8 cellular contexts compared by ENCODE assay signal in the genomic region with DNA sequence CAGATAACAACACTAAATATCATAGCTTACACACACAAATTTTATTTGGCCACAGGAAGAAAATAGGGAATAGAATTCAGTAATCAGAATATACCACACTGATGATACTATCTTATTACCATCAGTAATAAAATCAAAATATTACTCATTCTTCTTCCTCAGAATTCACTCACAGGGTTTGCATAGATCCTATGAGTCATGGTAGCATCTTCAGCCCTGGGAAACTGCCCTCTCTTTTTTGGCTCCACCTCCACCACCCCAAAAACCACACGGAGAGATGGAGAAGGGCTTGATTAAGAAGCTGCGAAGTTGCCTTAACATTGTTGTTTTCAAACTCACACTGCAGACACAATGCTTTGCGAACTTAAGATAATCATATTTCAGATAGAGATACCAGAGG.
A peak's percentile ranks its signal among the peaks of the same experiment; 100 is the strongest.
DNase-seq lines count a peak whose midpoint lies in the region; ATAC-seq and TF ChIP-seq lines count a peak whose summit lies in the region.

No MANE protein-coding gene starts in this region.

- TF ChIP-seq CTCF in neural crest cell (conservative IDR thresholded peaks at IDR 0.05) (no peak), endothelial cell (IDR thresholded peaks at IDR 0.05; ENCODE audit: unreplicated experiment) (no peak)

- peak overlapping the region; percentile 92 for H3K27ac Mint-ChIP-seq in activated T-helper 17 cell treated with anti-CD3 and anti-CD28 coated beads, Interleukin-2, amount 50 U/mL, for 72 hours
- peak overlapping the region; percentile 60 for H3K27ac Mint-ChIP-seq in neural crest cell (ENCODE audit: unreplicated experiment)
- H3K27ac Mint-ChIP-seq in endothelial cell (ENCODE audit: unreplicated experiment), result no peak overlapping the region

- ATAC-seq in activated T-helper 17 cell treated with anti-CD3 and anti-CD28 coated beads, Interleukin-2, amount 50 U/mL, for 72 hours (replicated peaks), result peak; percentile 96
- ATAC-seq in HG03139 (IDR thresholded peaks at IDR 0.05; ENCODE audit: unreplicated experiment), result no peak

- no peaks in the 10 kb centered on the region for H3K36me3 Mint-ChIP-seq in activated T-helper 17 cell treated with anti-CD3 and anti-CD28 coated beads, Interleukin-2, amount 50 U/mL, for 72 hours (ENCODE audit: low read depth)
- no peaks in the 10 kb centered on the region for H3K36me3 Mint-ChIP-seq in neural crest cell (ENCODE audit: low read depth)
- H3K36me3 Mint-ChIP-seq in endothelial cell (ENCODE audit: low read depth, unreplicated experiment), result no peaks in the 10 kb centered on the region

- peaks cover 27% of the 10 kb centered on the region for H3K4me1 Mint-ChIP-seq in activated T-helper 17 cell treated with anti-CD3 and anti-CD28 coated beads, Interleukin-2, amount 50 U/mL, for 72 hours
- H3K4me1 Mint-ChIP-seq in neural crest cell, result peaks cover 37% of the 10 kb centered on the region
- H3K4me1 Mint-ChIP-seq in endothelial cell (ENCODE audit: unreplicated experiment), result no peaks in the 10 kb centered on the region

- peak overlapping the region; percentile 81 for H3K4me3 Mint-ChIP-seq in activated T-helper 17 cell treated with anti-CD3 and anti-CD28 coated beads, Interleukin-2, amount 50 U/mL, for 72 hours
- H3K4me3 Mint-ChIP-seq in neural crest cell (no peak overlapping the region), endothelial cell (ENCODE audit: unreplicated experiment) (no peak overlapping the region)

- H3K9me3 Mint-ChIP-seq in activated T-helper 17 cell treated with anti-CD3 and anti-CD28 coated beads, Interleukin-2, amount 50 U/mL, for 72 hours, result peaks cover 4% of the 10 kb centered on the region
- H3K9me3 Mint-ChIP-seq in neural crest cell (no peaks in the 10 kb centered on the region), endothelial cell (ENCODE audit: unreplicated experiment) (no peaks in the 10 kb centered on the region)

- DNase-seq in CD1c-positive myeloid dendritic cell (ENCODE audit: extremely low spot score) (peak; percentile 82), NCI-H226 (peak; percentile 34), neural crest cell (ENCODE audit: low read depth, low spot score) (no peak), NCI-H146 (lab: John Stamatoyannopoulos, UW) (no peak), endothelial cell (ENCODE audit: low spot score) (no peak), NCI-H2081 (lab: John Stamatoyannopoulos, UW) (no peak)

- no peaks in the 10 kb centered on the region for H3K27me3 Mint-ChIP-seq in activated T-helper 17 cell treated with anti-CD3 and anti-CD28 coated beads, Interleukin-2, amount 50 U/mL, for 72 hours
- no peaks in the 10 kb centered on the region for H3K27me3 Mint-ChIP-seq in neural crest cell (ENCODE audit: low read depth)
- H3K27me3 Mint-ChIP-seq in endothelial cell (ENCODE audit: unreplicated experiment), result no peaks in the 10 kb centered on the region

Comparison
In these comparisons a context has a peak if more than half of its experiments do, and no peak if none do; other contexts are left out.
1. DNase-seq: peak in CD1c-positive myeloid dendritic cell (single experiment) and NCI-H226 (single experiment); none in neural crest cell (single experiment), NCI-H146 (single experiment), endothelial cell (single experiment) and NCI-H2081 (0 of 2).